Comparison of ENCODE assay signal across 28 cellular contexts in the genomic region with DNA sequence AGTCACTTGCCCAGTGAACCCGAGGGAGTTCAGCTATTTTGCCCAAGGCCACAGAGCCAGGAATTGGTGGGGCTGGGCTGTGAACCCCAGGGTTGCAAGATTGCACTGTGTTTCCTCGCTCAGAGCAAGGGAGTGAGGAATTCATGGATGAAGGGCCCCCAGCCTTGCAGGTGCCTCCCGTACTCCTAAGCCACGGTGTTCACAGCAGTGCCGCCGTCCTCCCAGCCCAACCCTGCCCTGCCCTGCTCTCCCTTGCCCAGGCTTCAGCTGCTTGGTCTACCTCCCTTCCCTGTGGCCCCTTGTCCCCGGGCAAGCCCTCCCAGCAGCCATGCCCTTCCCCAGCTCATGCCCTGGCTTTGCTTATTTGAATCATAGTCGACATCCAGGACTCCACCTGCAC. TPM values are rescaled to one million over a fixed set of nuclear protein-coding genes. Genes with fewer than 3 reads are reported as not detected.
"Had no signal": no experiment of that assay in that cellular context is flagged by ENCODE, and none has a peak within 500 bp of the region (broad histone marks: within the 10 kb centered on the region; RNA-seq: fewer than 3 reads in every experiment).

No MANE protein-coding gene starts in this region.

- H3K27me3 ChIP-seq: ovary, right lobe of liver, thyroid gland, vagina had no signal

- H3K4me3 ChIP-seq: ovary, psoas muscle, right lobe of liver, sigmoid colon, stomach, thoracic aorta, thyroid gland, tibial nerve, upper lobe of left lung, vagina had no signal

- H3K36me3 Mint-ChIP-seq: naive thymus-derived CD4-positive, alpha-beta T cell; natural killer cell; stimulated activated effector memory CD8-positive, alpha-beta T cell treated with anti-CD3 and anti-CD28 coated beads, Interleukin-12 subunit alpha, Interleukin-12 subunit beta, amount 100 ng/mL, for 72 hours; stimulated activated naive B cell treated with anti-CD40 and anti-IgM and Interleukin-4, amounts not matched to agents 10 μg/mL and 1 μg/mL and 100 μg/mL, for 72 hours had no signal

- H3K9ac ChIP-seq: parathyroid adenoma had no signal

- H3K4me1 Mint-ChIP-seq: natural killer cell; stimulated activated effector memory CD8-positive, alpha-beta T cell treated with anti-CD3 and anti-CD28 coated beads, Interleukin-12 subunit alpha, Interleukin-12 subunit beta, amount 100 ng/mL, for 72 hours had no signal

- H3K4me1 ChIP-seq: parathyroid adenoma, psoas muscle, right lobe of liver, stomach, thyroid gland, tibial nerve, upper lobe of left lung had no signal

- H3K27ac ChIP-seq: neutrophil, ovary, parathyroid adenoma, psoas muscle, right lobe of liver, sigmoid colon, stomach, thoracic aorta, thyroid gland, tibial nerve had no signal

- H3K27ac Mint-ChIP-seq: naive thymus-derived CD4-positive, alpha-beta T cell; natural killer cell; progenitor cell of endocrine pancreas; stimulated activated effector memory CD8-positive, alpha-beta T cell treated with anti-CD3 and anti-CD28 coated beads, Interleukin-12 subunit alpha, Interleukin-12 subunit beta, amount 100 ng/mL, for 72 hours; stimulated activated naive B cell treated with anti-CD40 and anti-IgM and Interleukin-4, amounts not matched to agents 10 μg/mL and 1 μg/mL and 100 μg/mL, for 72 hours; stimulated activated naive CD8-positive, alpha-beta T cell treated with anti-CD3 and anti-CD28 coated beads, Interleukin-15, Interleukin-2, amounts not matched to agents 100 ng/mL and 50 ng/mL, for 24 hours had no signal

- H3K9me3 Mint-ChIP-seq: natural killer cell; nephron; stimulated activated effector memory CD8-positive, alpha-beta T cell treated with anti-CD3 and anti-CD28 coated beads, Interleukin-12 subunit alpha, Interleukin-12 subunit beta, amount 100 ng/mL, for 72 hours; stimulated activated naive B cell treated with anti-CD40 and anti-IgM and Interleukin-4, amounts not matched to agents 10 μg/mL and 1 μg/mL and 100 μg/mL, for 72 hours; stimulated activated naive CD8-positive, alpha-beta T cell treated with anti-CD3 and anti-CD28 coated beads, Interleukin-15, Interleukin-2, amounts not matched to agents 100 ng/mL and 50 ng/mL, for 24 hours had no signal

- DNase-seq: naive thymus-derived CD4-positive, alpha-beta T cell; natural killer cell; nucleus accumbens; ovary; posterior cingulate gyrus; sigmoid colon; small intestine; stimulated activated CD4-positive, alpha-beta T cell treated with anti-CD3 and anti-CD28 coated beads, Interleukin-15, amount 100 ng/mL, for 24 hours; stimulated activated CD4-positive, alpha-beta T cell treated with anti-CD3 and anti-CD28 coated beads, Interleukin-2, amount 100 ng/mL, for 24 hours; stimulated activated CD4-positive, alpha-beta T cell treated with anti-CD3 and anti-CD28 coated beads, Interleukin-2, amount 100 ng/mL, for 48 hours; stimulated activated CD4-positive, alpha-beta T cell treated with anti-CD3 and anti-CD28 coated beads, Interleukin-4, amount 100 ng/mL, for 24 hours; stimulated activated naive B cell treated with anti-CD40 and anti-IgM and Interleukin-4, amounts not matched to agents 10 μg/mL and 1 μg/mL and 100 μg/mL, for 72 hours; stimulated activated naive CD4-positive, alpha-beta T cell treated with Interleukin-2 at 50 U/mL for 16 hours; stomach; thyroid gland; trophoblast cell; upper lobe of left lung had no signal

- H3K79me2 ChIP-seq: parathyroid adenoma had no signal

- H2AFZ ChIP-seq: parathyroid adenoma had no signal

- ATAC-seq: naive thymus-derived CD4-positive, alpha-beta T cell; natural killer cell; psoas muscle; right lobe of liver; stimulated activated naive B cell treated with anti-CD40 and anti-IgM and Interleukin-4, amounts not matched to agents 10 μg/mL and 1 μg/mL and 100 μg/mL, for 72 hours had no signal

- H3K36me3 ChIP-seq: neutrophil, ovary, right lobe of liver, sigmoid colon, stomach, thoracic aorta, thyroid gland, tibial nerve, upper lobe of left lung, vagina had no signal

- H3K4me3 Mint-ChIP-seq: naive thymus-derived CD4-positive, alpha-beta T cell; natural killer cell; nephron; stimulated activated effector memory CD8-positive, alpha-beta T cell treated with anti-CD3 and anti-CD28 coated beads, Interleukin-12 subunit alpha, Interleukin-12 subunit beta, amount 100 ng/mL, for 72 hours; stimulated activated naive B cell treated with anti-CD40 and anti-IgM and Interleukin-4, amounts not matched to agents 10 μg/mL and 1 μg/mL and 100 μg/mL, for 72 hours; stimulated activated naive CD8-positive, alpha-beta T cell treated with anti-CD3 and anti-CD28 coated beads, Interleukin-15, Interleukin-2, amounts not matched to agents 100 ng/mL and 50 ng/mL, for 24 hours had no signal

- H3K9me3 ChIP-seq: neutrophil, ovary, psoas muscle, right lobe of liver, sigmoid colon, thoracic aorta, thyroid gland, upper lobe of left lung, vagina had no signal

RNA-seq across cellular contexts. Expression of a gene that starts 6.1 kb away (rescaled TPM):
- total RNA-seq: natural killer cell had no signal
